Comparison of ENCODE assay signal across 1 cellular context in the genomic region with DNA sequence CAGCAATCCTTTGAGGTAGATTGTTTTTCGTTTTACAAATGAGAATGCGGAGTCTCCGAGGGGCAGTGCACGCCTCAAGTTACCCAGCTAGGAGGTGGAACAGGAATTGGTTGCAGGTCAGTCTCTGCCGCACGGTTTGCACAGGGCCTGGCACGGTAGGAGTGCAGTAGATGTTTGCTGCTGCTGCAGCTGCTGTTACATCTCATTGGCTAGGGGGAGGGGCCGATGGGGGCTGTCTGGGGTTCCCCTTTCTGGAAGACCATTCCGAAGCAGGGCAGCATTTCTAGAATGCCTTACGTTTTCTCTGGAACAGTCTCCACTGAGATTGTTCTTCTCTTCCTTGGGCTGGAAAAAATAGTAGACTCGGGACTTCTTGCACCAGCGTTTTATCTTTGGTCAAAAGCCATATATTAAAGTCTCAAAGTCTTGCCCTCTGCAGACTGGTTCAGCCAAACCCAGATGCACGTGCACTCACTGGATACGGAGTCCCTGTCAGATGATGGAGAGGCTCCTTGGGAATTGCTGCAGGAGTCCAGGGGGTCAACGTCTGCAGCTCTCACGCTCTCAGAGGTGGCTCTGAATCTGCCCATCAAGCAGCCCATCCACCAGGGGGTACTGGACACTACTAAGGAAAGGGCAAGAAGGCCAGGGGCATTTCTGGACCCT.
TF ChIP-seq lines count a peak whose summit lies in the region.

No MANE protein-coding gene starts in this region.

TF ChIP-seq in HCT116, 20 proteins besides CTCF, POLR2A, EP300 and RAD21 (continued from another document):
- no peak for TF ChIP-seq POLR2AphosphoS5 (IDR thresholded peaks at IDR 0.05; ENCODE audit: low read depth, low read length)
- no peak for TF ChIP-seq FOSL1 (IDR thresholded peaks at IDR 0.05; ENCODE audit: low read depth)
- TF ChIP-seq CBX3 (IDR thresholded peaks at IDR 0.05; ENCODE audit: low read depth): no peak
- TF ChIP-seq TCF7L2 (IDR thresholded peaks at IDR 0.05; ENCODE audit: borderline replicate concordance, extremely low read depth, insufficient read depth, insufficient read length): no peak
- no peak for TF ChIP-seq ZBTB33 (IDR thresholded peaks at IDR 0.05; ENCODE audit: extremely low read depth, insufficient replicate concordance, low read length)
TF ChIP-seq in HCT116: peak in this region for 0.
